ENCODE assay signal across 21 cellular contexts in the genomic region with DNA sequence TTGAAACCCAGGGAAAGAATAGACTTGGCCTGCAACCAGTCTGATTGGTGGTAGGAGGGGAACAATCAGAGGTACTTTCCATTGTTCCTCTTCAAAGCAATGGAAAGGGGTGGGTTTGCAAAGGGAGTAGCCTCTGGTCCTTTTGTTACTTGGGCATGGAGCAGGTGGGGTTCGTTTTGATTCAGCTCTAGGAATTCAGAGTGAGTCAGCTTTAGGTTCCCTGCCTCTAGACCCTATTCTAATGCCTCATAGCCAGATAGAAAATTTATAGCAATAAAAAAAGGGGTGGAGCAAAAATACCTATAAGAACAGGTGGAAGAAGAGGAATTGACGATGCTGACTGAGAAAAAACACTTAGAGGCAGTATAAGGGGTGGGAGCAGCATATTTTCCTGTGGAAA.
DNase-seq lines count a peak whose midpoint lies in the region; ATAC-seq and TF ChIP-seq lines count a peak whose summit lies in the region.
"Had no signal": no experiment of that assay in that cellular context is flagged by ENCODE, and none has a peak within 500 bp of the region (broad histone marks: within the 10 kb centered on the region; RNA-seq: fewer than 3 reads in every experiment).

No MANE protein-coding gene starts in this region.

- H3K4me1 ChIP-seq in mammary epithelial cell (ENCODE audit: insufficient read depth, low read length) = peaks cover 23% of the 10 kb centered on the region
- H3K4me1 ChIP-seq in RWPE2 (ENCODE audit: insufficient read depth, poor library complexity, severe bottlenecking) = peaks cover 24% of the 10 kb centered on the region
- peaks cover 21% of the 10 kb centered on the region for H3K4me1 ChIP-seq in skeletal muscle satellite cell (ENCODE audit: control insufficient read depth, insufficient read depth, low read length)
- no peaks in the 10 kb centered on the region for H3K4me1 ChIP-seq in HAP-1
- H3K4me1 ChIP-seq: BLaER1 had no signal

- no peaks in the 10 kb centered on the region for H3K36me3 Mint-ChIP-seq in MCF 10A (ENCODE audit: insufficient read depth, unreplicated experiment)
- H3K36me3 Mint-ChIP-seq: CD4-positive, CD25-positive, alpha-beta regulatory T cell had no signal

- H3K4me3 ChIP-seq in mammary epithelial cell (replicated peaks in 1 of 3; ENCODE audit: insufficient read depth in 1 of 3, low read depth in 2 of 3, low read length in 3 of 3) (no peak overlapping the region), RWPE2 (ENCODE audit: severe bottlenecking) (no peak overlapping the region), skeletal muscle satellite cell (ENCODE audit: low read length) (no peak overlapping the region), HAP-1 (no peak overlapping the region)
- H3K4me3 ChIP-seq: BLaER1 had no signal

- CTCF ChIA-PET in mammary epithelial cell (lab: Charles Lee; ENCODE audit: low non-redundant PET) = no interaction called here
- CTCF ChIA-PET in MCF 10A (lab: Yijun Ruan, JAX) = interaction anchor here (0.7 to 1.5 kb wide), 2 partner anchors 61 to 66 kb away, joined by 3 to 4 read pairs; no protein-coding TSS in a partner anchor

- H3K27ac Mint-ChIP-seq in MCF 10A (ENCODE audit: low read depth, unreplicated experiment) = no peak overlapping the region
- H3K27ac Mint-ChIP-seq: CD4-positive, CD25-positive, alpha-beta regulatory T cell; HFFc6 had no signal

- dilution Hi-C loops in mammary epithelial cell (cut with HindIII; ENCODE audit: low sequenced_read_pairs) = no loop called here

- H4K20me1 ChIP-seq in mammary epithelial cell (ENCODE audit: insufficient read depth, low read length) = no peaks in the 10 kb centered on the region
- H4K20me1 ChIP-seq: BLaER1 had no signal

- intact Hi-C loops in mammary epithelial cell (cut with micrococcal nuclease) (loop anchor here (1.0 kb wide), 1 partner anchor 8 kb away; no protein-coding TSS in a partner anchor), MCF 10A (cut with micrococcal nuclease) (no loop called here)

- TF ChIP-seq CTCF in mammary epithelial cell (conservative IDR thresholded peaks at IDR 0.05 in 1 of 2, IDR thresholded peaks at IDR 0.05 in 1 of 2; ENCODE audit: extremely low read depth in 1 of 2, insufficient read depth in 1 of 2, low read depth in 1 of 2, low read length in 2 of 2) (no peak), MCF 10A (IDR thresholded peaks at IDR 0.05; ENCODE audit: unreplicated experiment) (no peak), RWPE2 (IDR thresholded peaks at IDR 0.05; ENCODE audit: poor library complexity, severe bottlenecking) (no peak)

- H3K4me2 ChIP-seq in mammary epithelial cell (ENCODE audit: insufficient read depth, low read depth, low read length) (peak overlapping the region; percentile 41), skeletal muscle satellite cell (ENCODE audit: low read length) (peak overlapping the region; percentile 1)
- H3K4me2 ChIP-seq: BLaER1 had no signal

- H3K27ac ChIP-seq in mammary epithelial cell (ENCODE audit: insufficient read depth, low read depth, low read length) (peak overlapping the region; percentile 85), RWPE2 (ENCODE audit: poor library complexity, severe bottlenecking) (peak overlapping the region; percentile 89), epithelial cell of prostate (peak overlapping the region; percentile 88)
- H3K27ac ChIP-seq: BLaER1 had no signal

- ATAC-seq in RWPE2 (ENCODE audit: low read depth) = peak; percentile 79
- no peak for ATAC-seq in HG02588 (IDR thresholded peaks at IDR 0.05; ENCODE audit: unreplicated experiment)

- no peaks in the 10 kb centered on the region for H3K9me3 Mint-ChIP-seq in MCF 10A (ENCODE audit: unreplicated experiment)

- H2AFZ ChIP-seq in mammary epithelial cell (ENCODE audit: low read depth, low read length) = peak overlapping the region; percentile 58

- H3K36me3 ChIP-seq in mammary epithelial cell (ENCODE audit: insufficient read depth, low read length) (no peaks in the 10 kb centered on the region), RWPE2 (ENCODE audit: low read depth) (no peaks in the 10 kb centered on the region), skeletal muscle satellite cell (ENCODE audit: insufficient read depth, low read length) (no peaks in the 10 kb centered on the region), HAP-1 (replicated peaks) (no peaks in the 10 kb centered on the region)
- H3K36me3 ChIP-seq: BLaER1 had no signal

- peaks cover 12% of the 10 kb centered on the region for H3K4me1 Mint-ChIP-seq in MCF 10A (ENCODE audit: insufficient read depth, unreplicated experiment)
- H3K4me1 Mint-ChIP-seq: CD4-positive, CD25-positive, alpha-beta regulatory T cell had no signal

- DNase-seq in mammary epithelial cell (peak; percentile 37), MCF 10A (ENCODE audit: unreplicated experiment) (no peak), RWPE2 (ENCODE audit: low spot score) (no peak), epithelial cell of prostate (ENCODE audit: low read depth, low spot score) (peak; percentile 44), HAP-1 (ENCODE audit: low spot score in 2 of 2) (no peak), superior temporal gyrus (ENCODE audit: extremely low spot score) (no peak)
- DNase-seq: CD4-positive, CD25-positive, alpha-beta regulatory T cell; H7; HFFc6; NCI-H1092 treated with DMSO at 0.1 percent for 48 hours; NCI-H1436 treated with DMSO at 0.1 percent for 48 hours; NCI-H187 treated with DMSO at 0.1 percent for 48 hours; NCI-H446; NCI-H524 treated with DMSO at 0.1 percent for 48 hours; NCI-H82; NK-92 treated with Interleukin-12 subunit alpha and Interleukin-12 subunit beta, amount 100 ng/mL, for 24 hours; RPMI8226; SHP77 had no signal

- H3K4me3 Mint-ChIP-seq in MCF 10A (ENCODE audit: unreplicated experiment) = no peak overlapping the region
- H3K4me3 Mint-ChIP-seq: CD4-positive, CD25-positive, alpha-beta regulatory T cell; HFFc6 had no signal

- no TSS peak for BruUV-seq in mammary epithelial cell (replicated peaks; lab: Mats Ljungman, UMichigan)
- BruUV-seq in MCF 10A (replicated peaks; lab: Mats Ljungman, UMichigan) = no TSS peak

- H3K9ac ChIP-seq in mammary epithelial cell (ENCODE audit: insufficient read depth, low read length) (peak overlapping the region; percentile 20), skeletal muscle satellite cell (ENCODE audit: low read depth, low read length) (no peak overlapping the region)
- H3K9ac ChIP-seq: BLaER1 had no signal

- H3K27me3 ChIP-seq in mammary epithelial cell (ENCODE audit: insufficient read depth, low read length) (no peaks in the 10 kb centered on the region), RWPE2 (ENCODE audit: insufficient read depth, poor library complexity, severe bottlenecking) (no peaks in the 10 kb centered on the region), skeletal muscle satellite cell (ENCODE audit: control insufficient read depth, insufficient read depth, low read length) (no peaks in the 10 kb centered on the region), HAP-1 (ENCODE audit: low read depth) (no peaks in the 10 kb centered on the region)
- H3K27me3 ChIP-seq: BLaER1 had no signal

- in situ Hi-C loops in mammary epithelial cell (cut with MboI; ENCODE audit: low sequenced_read_pairs in 2 of 2) (no loop called here), HAP-1 (cut with MboI; ENCODE audit: low sequenced_read_pairs) (no loop called here)

- POLR2A ChIA-PET in MCF 10A (lab: Yijun Ruan, JAX) = no interaction called here

- 11% methylated on average over 2 of the region's 2 CpGs for WGBS in mammary epithelial cell (ENCODE audit: low coverage, missing lambda C conversion rate)

- H3K9me3 ChIP-seq in mammary epithelial cell (replicated peaks; ENCODE audit: insufficient read depth, low read length) (no peaks in the 10 kb centered on the region), RWPE2 (ENCODE audit: severe bottlenecking) (no peaks in the 10 kb centered on the region), skeletal muscle satellite cell (replicated peaks; ENCODE audit: low read length) (no peaks in the 10 kb centered on the region), HAP-1 (no peaks in the 10 kb centered on the region)
- H3K9me3 ChIP-seq: BLaER1 had no signal

- no peaks in the 10 kb centered on the region for H3K79me2 ChIP-seq in mammary epithelial cell (ENCODE audit: insufficient read depth, low read length)

- peaks cover 8% of the 10 kb centered on the region for H3K27me3 Mint-ChIP-seq in MCF 10A (ENCODE audit: insufficient read depth, unreplicated experiment)

Comparison
In these comparisons a context has a peak if more than half of its experiments do, and no peak if none do; other contexts are left out.
1. DNase-seq: peak in mammary epithelial cell (single experiment) and epithelial cell of prostate (single experiment); none in MCF 10A (single experiment), RWPE2 (single experiment), HAP-1 (0 of 2) and superior temporal gyrus (single experiment).
2. Peak in every context shown above with its lines, with median percentiles within 50 percentile points of each other: H3K27ac ChIP-seq.